Comparison of ENCODE assay signal across 20 cellular contexts in genomic region chr18:62644773-62645172, GRCh38.
"Had no signal": no experiment of that assay in that cellular context is flagged by ENCODE, and none has a peak within 500 bp of the region (broad histone marks: within the 10 kb centered on the region; RNA-seq: fewer than 3 reads in every experiment).

No MANE protein-coding gene starts in this region.

- ATAC-seq: Panc1, PC-3, T-cell had no signal

- H3K4me3 Mint-ChIP-seq: T-cell had no signal

- H3K9ac ChIP-seq: SK-N-SH had no signal

- DNase-seq: KBM-7, MV-4-11, NCI-H1048, NCI-H1105, NCI-H1417, NCI-H1436 treated with DMSO at 0.1 percent for 48 hours, NCI-H1694, NCI-H187 treated with DMSO at 0.1 percent for 48 hours, NCI-H2029 treated with DMSO at 0.1 percent for 48 hours, NCI-H226, NCI-H510A, NCI-H526 treated with DMSO at 0.1 percent for 48 hours, NCI-H774, PC-3, SHP77, SK-N-SH, SW 1271, T-cell had no signal

- H3K9me3 ChIP-seq: SK-N-SH had no signal

- H3K4me2 ChIP-seq: SK-N-SH had no signal

- H3K27ac Mint-ChIP-seq: T-cell had no signal

- H3K27ac ChIP-seq: RWPE1 had no signal

- H3K4me1 Mint-ChIP-seq: T-cell had no signal

- H3K36me3 Mint-ChIP-seq: T-cell had no signal

- H3K9me3 Mint-ChIP-seq: T-cell had no signal
